Comparison of ENCODE assay signal across 10 cellular contexts in genomic region chr19:4624733-4625362, GRCh38. TPM values are rescaled to one million over a fixed set of nuclear protein-coding genes. Genes with fewer than 3 reads are reported as not detected.
A peak's percentile ranks its signal among the peaks of the same experiment; 100 is the strongest.
DNase-seq lines count a peak whose midpoint lies in the region; ATAC-seq, FAIRE-seq and TF ChIP-seq lines count a peak whose summit lies in the region.
"Had no signal": no experiment of that assay in that cellular context is flagged by ENCODE, and none has a peak within 500 bp of the region (broad histone marks: within the 10 kb centered on the region; RNA-seq: fewer than 3 reads in every experiment).

No MANE protein-coding gene starts in this region.

- WGBS in H1 (ENCODE audit: extremely low coverage in 1 of 2, insufficient coverage in 1 of 2, insufficient read length in 1 of 2, insufficient replicate concordance in 2 of 2, low coverage in 1 of 2, low lambda C conversion rate in 2 of 2, missing lambda C conversion rate in 1 of 2), 2 experiments = 54% methylated on average over 6 of the region's 6 CpGs; no CpG with 5 or more reads in 1 of the 2 experiments
- 52 to 59% methylated on average over 6 of the region's 6 CpGs for WGBS in body of pancreas, 2 donors

- H2BK120ac ChIP-seq in H1 (replicated peaks; ENCODE audit: low read depth, low read length) = no peak overlapping the region

- intact Hi-C loops in A673 (cut with micrococcal nuclease; ENCODE audit: unreplicated experiment) = no loop called here
- intact Hi-C loops in activated CD4-positive, alpha-beta memory T cell treated with anti-CD3 and anti-CD28 coated beads for 36 hours (cut with micrococcal nuclease) = no loop called here
- intact Hi-C loops in body of pancreas (cut with DNase I) = no loop called here

- H3K27me3 Mint-ChIP-seq in activated CD4-positive, alpha-beta memory T cell treated with anti-CD3 and anti-CD28 coated beads for 36 hours = peaks cover 12% of the 10 kb centered on the region

- H3K23ac ChIP-seq in H1 (ENCODE audit: insufficient read length) = no peak overlapping the region

- H2AK5ac ChIP-seq in H1 (ENCODE audit: low read depth, low read length) = no peak overlapping the region

- H3K4ac ChIP-seq in H1 (replicated peaks; ENCODE audit: insufficient read length, low read depth, low read length) = no peak overlapping the region

- H3K9me3 Mint-ChIP-seq in activated CD4-positive, alpha-beta memory T cell treated with anti-CD3 and anti-CD28 coated beads for 36 hours = no peaks in the 10 kb centered on the region

- H3K36me3 ChIP-seq in A673 (ENCODE audit: insufficient read depth, low read length, poor library complexity, severe bottlenecking) (no peaks in the 10 kb centered on the region), H1 (ENCODE audit: control insufficient read depth in 2 of 4, insufficient read depth in 4 of 4, low read length in 3 of 4) (no peaks in the 10 kb centered on the region), body of pancreas (replicated peaks in 1 of 2; ENCODE audit: insufficient read depth in 1 of 2, low read depth in 2 of 2) (no peaks in the 10 kb centered on the region)
- H3K36me3 ChIP-seq: SJSA1 had no signal

- H3K18ac ChIP-seq in H1 (ENCODE audit: extremely low read depth, low read length) = no peak overlapping the region

- H3K27ac Mint-ChIP-seq in activated CD4-positive, alpha-beta memory T cell treated with anti-CD3 and anti-CD28 coated beads for 36 hours = no peak overlapping the region

- no peaks in the 10 kb centered on the region for H3K79me1 ChIP-seq in H1 (ENCODE audit: low read depth, low read length)

- H4K20me1 ChIP-seq in H1 (replicated peaks in 1 of 2; ENCODE audit: control insufficient read depth in 1 of 2, insufficient read depth in 2 of 2, low read length in 2 of 2) = no peaks in the 10 kb centered on the region

- no peaks in the 10 kb centered on the region for H3K9me3 ChIP-seq in A673 (ENCODE audit: low read depth, low read length, poor library complexity, severe bottlenecking)
- no peaks in the 10 kb centered on the region for H3K9me3 ChIP-seq in H1 (ENCODE audit: insufficient read depth in 2 of 2, low read depth in 1 of 2, low read length in 1 of 2)
- H3K9me3 ChIP-seq in body of pancreas = no peaks in the 10 kb centered on the region
- H3K9me3 ChIP-seq: SJSA1 had no signal

- no peak overlapping the region for H3K27ac ChIP-seq in A673 (ENCODE audit: low read depth, low read length, poor library complexity, severe bottlenecking)
- no peak overlapping the region for H3K27ac ChIP-seq in H1 (ENCODE audit: low read depth, low read length)
- no peak overlapping the region for H3K27ac ChIP-seq in body of pancreas
- H3K27ac ChIP-seq: SJSA1 had no signal

- no peak overlapping the region for H2AFZ ChIP-seq in H1 (ENCODE audit: low read length)

- CTCF ChIA-PET in A673 (lab: Charles Lee) = interaction anchor here (0.6 kb wide), 1 partner anchor 168 kb away, joined by 3 read pairs; no protein-coding TSS in a partner anchor
- CTCF ChIA-PET in H1 (lab: Charles Lee; ENCODE audit: partially characterized antibody) = interaction anchor here (0.6 to 16.3 kb wide), 14 partner anchors 9 to 544 kb away, joined by 3 to 316 read pairs (median 3); partner anchors contain the start of genes PLIN5 and TNFAIP8L1
- CTCF ChIA-PET in activated CD4-positive, alpha-beta memory T cell treated with anti-CD3 and anti-CD28 coated beads for 36 hours (lab: Charles Lee) = interaction anchor here (1.0 kb wide), 1 partner anchor 11 kb away, joined by 3 read pairs; no protein-coding TSS in a partner anchor

- H3K4me1 ChIP-seq in A673 (ENCODE audit: insufficient read depth, low read length, poor library complexity, severe bottlenecking) = no peaks in the 10 kb centered on the region
- no peaks in the 10 kb centered on the region; a peak in 2 of 7 replicates for H3K4me1 ChIP-seq in H1 (replicated peaks in 1 of 4; ENCODE audit: control insufficient read depth in 3 of 4, insufficient read depth in 4 of 4, low read length in 3 of 4)
- no peaks in the 10 kb centered on the region for H3K4me1 ChIP-seq in body of pancreas
- H3K4me1 ChIP-seq: SJSA1 had no signal

- H3K36me3 Mint-ChIP-seq in activated CD4-positive, alpha-beta memory T cell treated with anti-CD3 and anti-CD28 coated beads for 36 hours = no peaks in the 10 kb centered on the region

- no peak overlapping the region for H4K5ac ChIP-seq in H1 (ENCODE audit: insufficient read length, low read depth, low read length)

- TF ChIP-seq CTCF in A673 (conservative IDR thresholded peaks at IDR 0.05; ENCODE audit: low read depth, low read length) (peak; percentile 49), GM10266 (IDR thresholded peaks at IDR 0.05; ENCODE audit: control insufficient read depth, insufficient read depth, low read depth, missing control alignments) (peak; percentile 46), H1 (IDR thresholded peaks at IDR 0.05; ENCODE audit: control extremely low read depth in 1 of 3, insufficient read depth in 1 of 3, low read depth in 1 of 3, low read length in 3 of 3) (peak; percentile 54 to 67 (median 65)), body of pancreas (IDR thresholded peaks at IDR 0.05) (no peak)

- TF ChIP-seq RAD21 in H1 (IDR thresholded peaks at IDR 0.05 in 1 of 2, conservative IDR thresholded peaks at IDR 0.05 in 1 of 2; ENCODE audit: low read depth in 2 of 2, low read length in 2 of 2) = peak; percentile 19 to 35; a peak in 2 of 4 replicates

- BruUV-seq in A673 (replicated peaks; lab: Mats Ljungman, UMichigan) = no TSS peak

- H3K27me3 ChIP-seq in A673 (replicated peaks; ENCODE audit: insufficient read depth, low read depth, low read length, poor library complexity) (peaks cover 2% of the 10 kb centered on the region), H1 (replicated peaks in 1 of 4; ENCODE audit: control insufficient read depth in 3 of 4, extremely low read depth in 1 of 4, insufficient read depth in 3 of 4, low read length in 3 of 4) (no peaks in the 10 kb centered on the region), body of pancreas (no peaks in the 10 kb centered on the region)

- no peak overlapping the region for H2BK15ac ChIP-seq in H1 (ENCODE audit: low read length)

- TF ChIP-seq EP300 in H1 (IDR thresholded peaks at IDR 0.05; ENCODE audit: borderline replicate concordance in 1 of 2, low read depth in 2 of 2, low read length in 2 of 2) = no peak

- H3K23me2 ChIP-seq in H1 (ENCODE audit: low read depth, low read length) = no peaks in the 10 kb centered on the region

- no peak overlapping the region for H3K14ac ChIP-seq in H1 (ENCODE audit: insufficient read length)

- no peak overlapping the region for H3K9ac ChIP-seq in H1 (replicated peaks in 1 of 4; ENCODE audit: extremely low read depth in 1 of 4, low read depth in 3 of 4, low read length in 3 of 4)

- no peak overlapping the region for H3K56ac ChIP-seq in H1 (replicated peaks; ENCODE audit: insufficient read length, low read depth, low read length)

- no peak overlapping the region for H4K91ac ChIP-seq in H1 (replicated peaks; ENCODE audit: insufficient read length, low read length)

- peak; percentile 70 for FAIRE-seq in H1 (lab: Jason Lieb, UNC)

- H3K4me3 Mint-ChIP-seq in activated CD4-positive, alpha-beta memory T cell treated with anti-CD3 and anti-CD28 coated beads for 36 hours = no peak overlapping the region

- H4K8ac ChIP-seq in H1 (ENCODE audit: extremely low read depth, insufficient read depth, low read length) = no peak overlapping the region

- H2BK20ac ChIP-seq in H1 (ENCODE audit: low read length) = no peak overlapping the region

- TF ChIP-seq POLR2A in H1 (IDR thresholded peaks at IDR 0.05; ENCODE audit: control extremely low read depth in 1 of 2, low read depth in 2 of 2, low read length in 2 of 2) (no peak), body of pancreas (IDR thresholded peaks at IDR 0.05) (no peak)

- ATAC-seq in body of pancreas = no peak
- ATAC-seq: left colon had no signal

- H2BK12ac ChIP-seq in H1 (ENCODE audit: low read depth, low read length) = no peak overlapping the region

- no peak overlapping the region; the same call in 1 of the 2 replicates for H2BK5ac ChIP-seq in H1 (ENCODE audit: low read depth, low read length)

- H3K4me3 ChIP-seq in A673 (ENCODE audit: low read depth, low read length, poor library complexity, severe bottlenecking) (no peak overlapping the region), H1 (ENCODE audit: extremely low read depth in 1 of 4, insufficient read depth in 2 of 4, low read depth in 3 of 4, low read length in 4 of 4) (no peak overlapping the region), body of pancreas (no peak overlapping the region)
- H3K4me3 ChIP-seq: SJSA1 had no signal

- POLR2A ChIA-PET in A673 (lab: Charles Lee; ENCODE audit: low non-redundant PET) = interaction anchor here (0.7 kb wide), 1 partner anchor 128 kb away, joined by 3 read pairs; no protein-coding TSS in a partner anchor
- POLR2A ChIA-PET in H1 (lab: Charles Lee; ENCODE audit: partially characterized antibody) = interaction anchor here (1.7 kb wide), 1 partner anchor 108 kb away, joined by 3 read pairs; no protein-coding TSS in a partner anchor
- POLR2A ChIA-PET in activated CD4-positive, alpha-beta memory T cell treated with anti-CD3 and anti-CD28 coated beads for 36 hours (lab: Charles Lee) = no interaction called here

- H3K79me2 ChIP-seq in H1 (ENCODE audit: control insufficient read depth in 1 of 2, insufficient read depth in 2 of 2, low read length in 2 of 2) = no peaks in the 10 kb centered on the region

- no peak for DNase-seq in A673 (ENCODE audit: low spot score)
- DNase-seq in GM10266 (ENCODE audit: extremely low spot score) = no peak
- DNase-seq in NCI-H460 (ENCODE audit: extremely low read depth, low read depth) = peak; percentile 35
- no peak for DNase-seq in H1 (ENCODE audit: low read depth in 1 of 2, low spot score in 2 of 2)
- DNase-seq in activated CD4-positive, alpha-beta memory T cell treated with anti-CD3 and anti-CD28 coated beads for 36 hours = no peak
- DNase-seq in body of pancreas = no peak
- no peak for DNase-seq in cerebellar nuclear complex (lab: John Stamatoyannopoulos, UW)
- DNase-seq in activated CD8-positive, alpha-beta memory T cell treated with anti-CD3 and anti-CD28 coated beads, Interleukin-2, amount 50 U/mL, for 48 hours = no peak
- DNase-seq: left colon had no signal

- no peak overlapping the region for H3K4me2 ChIP-seq in H1 (ENCODE audit: insufficient read depth in 1 of 2, low read depth in 2 of 2, low read length in 2 of 2)

- no peaks in the 10 kb centered on the region for H3K4me1 Mint-ChIP-seq in activated CD4-positive, alpha-beta memory T cell treated with anti-CD3 and anti-CD28 coated beads for 36 hours (ENCODE audit: low read depth)

RNA-seq across cellular contexts. Expression of gene TNFAIP8L1, which starts 14.5 kb away (rescaled TPM):
- 24.7 and 25.4 TPM in 2 replicates for total RNA-seq in A673 (2021)
- 1.4 and 1.5 TPM in 2 replicates for total RNA-seq in NCI-H460 (2014; rRNA removed; shearing (Covaris generic))
- polyA plus RNA-seq in NCI-H460 (2014; cell fraction: nucleus; rRNA removed) = 3.2 and 3.6 TPM in 2 replicates
- 5.9 and 6.1 TPM in 2 replicates for total RNA-seq in H1 (2021; fragmentation: NEBNext Ultra II Directional; extraction: Animal tissue kit (Norgen Biotek cat#: 25700))
- polyA plus RNA-seq in H1 (2011; rRNA removed) = 3.2 and 5.5 TPM in 2 replicates
- polyA plus RNA-seq in H1 (2011; cell fraction: cytosol; rRNA removed) = 4.2 TPM
- 4.8 TPM for polyA plus RNA-seq in H1 (2011; cell fraction: nucleus; rRNA removed)
- 4.8 to 5.2 TPM (median 5.0 TPM) in 4 replicates for polyA plus RNA-seq in H1 (2012, experiment 1 of 2)
- 5.8 TPM for polyA plus RNA-seq in H1 (2012, experiment 2 of 2)
- polyA plus RNA-seq in H1 (2013, experiment 1 of 2) = 5.3 TPM
- 5.9 TPM for polyA plus RNA-seq in H1 (2013, experiment 2 of 2)
- 2.1 and 3.2 TPM in 2 replicates for polyA minus RNA-seq in H1 (2011; rRNA and poly(A)+ RNA removed)
- 2.3 TPM for polyA minus RNA-seq in H1 (2011; cell fraction: cytosol; rRNA and poly(A)+ RNA removed)
- 3.2 TPM for polyA minus RNA-seq in H1 (2011; cell fraction: nucleus; rRNA and poly(A)+ RNA removed)
- total RNA-seq in activated CD4-positive, alpha-beta memory T cell treated with anti-CD3 and anti-CD28 coated beads for 36 hours = 10 to 100 TPM; 17.2 to 17.4 TPM
- total RNA-seq in body of pancreas = 1 to 10 TPM; 3.4 to 5.3 TPM

RNA-seq across cellular contexts. Expression of gene MYDGF, which starts 45.3 kb away (rescaled TPM):
- total RNA-seq in A673 (2021) = 128 TPM in 2 replicates
- total RNA-seq in NCI-H460 (2014; rRNA removed; shearing (Covaris generic)) = 184 and 191 TPM in 2 replicates
- polyA plus RNA-seq in NCI-H460 (2014; cell fraction: nucleus; rRNA removed) = 163 and 206 TPM in 2 replicates
- 51.1 and 53.1 TPM in 2 replicates for total RNA-seq in H1 (2021; fragmentation: NEBNext Ultra II Directional; extraction: Animal tissue kit (Norgen Biotek cat#: 25700))
- 40.6 and 81.0 TPM in 2 replicates for polyA plus RNA-seq in H1 (2011; rRNA removed)
- 75.6 TPM for polyA plus RNA-seq in H1 (2011; cell fraction: cytosol; rRNA removed)
- polyA plus RNA-seq in H1 (2011; cell fraction: nucleus; rRNA removed) = 81.2 TPM
- polyA plus RNA-seq in H1 (2012, experiment 1 of 2) = 72.8 to 95.3 TPM (median 83.7 TPM) in 4 replicates
- polyA plus RNA-seq in H1 (2012, experiment 2 of 2) = 107 TPM
- 61.2 TPM for polyA plus RNA-seq in H1 (2013, experiment 1 of 2)
- polyA plus RNA-seq in H1 (2013, experiment 2 of 2) = 68.4 TPM
- 9.9 and 21.7 TPM in 2 replicates for polyA minus RNA-seq in H1 (2011; rRNA and poly(A)+ RNA removed)
- polyA minus RNA-seq in H1 (2011; cell fraction: cytosol; rRNA and poly(A)+ RNA removed) = 28.2 TPM
- polyA minus RNA-seq in H1 (2011; cell fraction: nucleus; rRNA and poly(A)+ RNA removed) = 19.1 TPM
- 10 to 100 TPM; 72.9 to 74.7 TPM for total RNA-seq in activated CD4-positive, alpha-beta memory T cell treated with anti-CD3 and anti-CD28 coated beads for 36 hours
- 10 to 100 TPM; 42.5 to 50.1 TPM for total RNA-seq in body of pancreas

Comparison
In these comparisons a context has a peak if more than half of its experiments do, and no peak if none do; other contexts are left out.
1. CTCF ChIP-seq: peak in A673 (single experiment), GM10266 (single experiment) and H1 (3 of 3); none in body of pancreas (0 of 7).